1 cellular context compared by ENCODE assay signal in the genomic region with DNA sequence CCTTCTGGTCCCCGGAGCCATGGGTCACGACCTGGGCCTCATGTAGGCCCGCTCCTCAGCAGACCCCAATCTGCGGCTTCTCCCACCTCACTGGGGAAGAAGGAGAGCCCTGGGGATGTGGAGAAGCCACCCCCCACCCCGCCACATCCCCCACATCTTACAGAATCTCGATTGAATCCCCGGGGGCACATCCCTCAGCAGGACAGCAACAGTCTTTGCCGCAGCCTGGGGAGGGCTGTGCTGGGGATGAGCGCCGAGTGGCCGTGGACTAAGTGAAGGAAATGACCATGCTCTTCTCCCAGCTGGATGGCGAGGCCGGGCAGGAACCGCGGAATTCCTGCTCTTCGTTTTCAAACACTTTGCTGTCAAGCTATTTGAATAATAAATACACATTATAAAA.
TF ChIP-seq lines count a peak whose summit lies in the region.

No MANE protein-coding gene starts in this region.

TF ChIP-seq in WTC11, 78 proteins besides CTCF, POLR2A, EP300 and RAD21 (continued from another document):
- TF ChIP-seq ZNF232 (CRISPR knock-in tag; IDR thresholded peaks at IDR 0.05) = no peak
